In genomic region chr9:77417570-77417969, GRCh38 we compare ENCODE assay signal across 12 cellular contexts.
DNase-seq lines count a peak whose midpoint lies in the region; ATAC-seq and TF ChIP-seq lines count a peak whose summit lies in the region.
"Had no signal": no experiment of that assay in that cellular context is flagged by ENCODE, and none has a peak within 500 bp of the region (broad histone marks: within the 10 kb centered on the region; RNA-seq: fewer than 3 reads in every experiment).

No MANE protein-coding gene starts in this region.

- no peaks in the 10 kb centered on the region for H3K27me3 Mint-ChIP-seq in activated T-cell treated with anti-CD3 and anti-CD28 coated beads, Interleukin-2, amount 50 U/mL, for 72 hours (ENCODE audit: low read depth)
- H3K27me3 Mint-ChIP-seq: activated naive CD4-positive, alpha-beta T cell treated with anti-CD3 and anti-CD28 coated beads, Interleukin-2, amount 50 U/mL, for 24 hours had no signal

- H3K27me3 ChIP-seq in HUES6 (ENCODE audit: control insufficient read depth, insufficient read depth, low read length) (no peaks in the 10 kb centered on the region), mesendoderm (ENCODE audit: insufficient read depth, low read length, poor library complexity) (no peaks in the 10 kb centered on the region)
- H3K27me3 ChIP-seq: Peyer's patch had no signal

- H3K4me3 ChIP-seq in HUES6 (ENCODE audit: low read depth, low read length) (no peak overlapping the region), mesendoderm (ENCODE audit: low read length) (no peak overlapping the region)
- H3K4me3 ChIP-seq: Peyer's patch, psoas muscle had no signal

- TF ChIP-seq CTCF in AG09319 (IDR thresholded peaks at IDR 0.05; ENCODE audit: low read depth, low read length): no peak

- H3K4ac ChIP-seq in mesendoderm (ENCODE audit: low read depth, low read length): no peak overlapping the region

- no peaks in the 10 kb centered on the region for H3K9me3 ChIP-seq in HUES6 (ENCODE audit: control insufficient read depth, insufficient read depth, low read depth, low read length)
- H3K9me3 ChIP-seq: Peyer's patch, psoas muscle had no signal

- no peaks in the 10 kb centered on the region for H3K79me1 ChIP-seq in mesendoderm (ENCODE audit: low read length)

- no peak overlapping the region for H3K9ac ChIP-seq in HUES6 (ENCODE audit: low read length)
- no peak overlapping the region for H3K9ac ChIP-seq in mesendoderm (ENCODE audit: low read length)

- H3K4me1 Mint-ChIP-seq in activated T-cell treated with anti-CD3 and anti-CD28 coated beads, Interleukin-2, amount 50 U/mL, for 72 hours (ENCODE audit: low read depth): no peaks in the 10 kb centered on the region
- H3K4me1 Mint-ChIP-seq: activated naive CD4-positive, alpha-beta T cell treated with anti-CD3 and anti-CD28 coated beads, Interleukin-2, amount 50 U/mL, for 24 hours had no signal

- H2AK5ac ChIP-seq in mesendoderm (ENCODE audit: low read length): no peak overlapping the region

- H3K27ac Mint-ChIP-seq in activated T-cell treated with anti-CD3 and anti-CD28 coated beads, Interleukin-2, amount 50 U/mL, for 72 hours: no peak overlapping the region
- H3K27ac Mint-ChIP-seq: activated naive CD4-positive, alpha-beta T cell treated with anti-CD3 and anti-CD28 coated beads, Interleukin-2, amount 50 U/mL, for 24 hours had no signal

- H3K4me3 Mint-ChIP-seq in activated T-cell treated with anti-CD3 and anti-CD28 coated beads, Interleukin-2, amount 50 U/mL, for 72 hours: no peak overlapping the region
- H3K4me3 Mint-ChIP-seq: activated naive CD4-positive, alpha-beta T cell treated with anti-CD3 and anti-CD28 coated beads, Interleukin-2, amount 50 U/mL, for 24 hours had no signal

- no peak overlapping the region for H2BK5ac ChIP-seq in mesendoderm (ENCODE audit: low read length)

- H3K9me3 Mint-ChIP-seq in activated T-cell treated with anti-CD3 and anti-CD28 coated beads, Interleukin-2, amount 50 U/mL, for 72 hours: no peaks in the 10 kb centered on the region
- H3K9me3 Mint-ChIP-seq: activated naive CD4-positive, alpha-beta T cell treated with anti-CD3 and anti-CD28 coated beads, Interleukin-2, amount 50 U/mL, for 24 hours had no signal

- H3K36me3 Mint-ChIP-seq in activated T-cell treated with anti-CD3 and anti-CD28 coated beads, Interleukin-2, amount 50 U/mL, for 72 hours (ENCODE audit: insufficient read depth in 2 of 2): peaks cover 0 to 1% of the 10 kb centered on the region in 2 donors

- H3K18ac ChIP-seq in mesendoderm (ENCODE audit: low read length): no peak overlapping the region

- no peak overlapping the region for H3K56ac ChIP-seq in mesendoderm (ENCODE audit: low read length)

- H4K8ac ChIP-seq in mesendoderm (ENCODE audit: low read depth, low read length): no peak overlapping the region

- H4K5ac ChIP-seq in mesendoderm (ENCODE audit: low read length): no peak overlapping the region

- H3K23ac ChIP-seq in mesendoderm (ENCODE audit: low read length): no peak overlapping the region

- no peak overlapping the region for H2BK15ac ChIP-seq in mesendoderm (replicated peaks; ENCODE audit: low read depth)

- 0 out of 2 replicates have a peak, but pooled peaks cover 4% of the 10 kb centered on the region for H3K4me1 ChIP-seq in HUES6 (ENCODE audit: control insufficient read depth, insufficient read depth, low read length)
- H3K4me1 ChIP-seq in mesendoderm (ENCODE audit: control insufficient read depth, low read depth, low read length): no peaks in the 10 kb centered on the region
- H3K4me1 ChIP-seq: Peyer's patch, psoas muscle had no signal

- H3K79me2 ChIP-seq in mesendoderm (ENCODE audit: control insufficient read depth, insufficient read depth, low read length): no peaks in the 10 kb centered on the region

- H3K4me2 ChIP-seq in mesendoderm (ENCODE audit: low read length): no peak overlapping the region

- H3K36me3 ChIP-seq in HUES6 (ENCODE audit: control insufficient read depth, insufficient read depth, low read length): peaks cover 6% of the 10 kb centered on the region; the same call in 1 of the 2 replicates
- H3K36me3 ChIP-seq in mesendoderm (ENCODE audit: control insufficient read depth, insufficient read depth, low read length): no peaks in the 10 kb centered on the region
- H3K36me3 ChIP-seq: Peyer's patch had no signal

- no peak for ATAC-seq in activated T-cell treated with anti-CD3 and anti-CD28 coated beads, Interleukin-2, amount 50 U/mL, for 72 hours (replicated peaks in 1 of 2)
- no peak for ATAC-seq in left lobe of liver

- no CpG with 5 or more reads among the region's 5 CpGs for WGBS in mesendoderm (ENCODE audit: extremely low coverage, insufficient coverage, low lambda C conversion rate)

- H2BK120ac ChIP-seq in mesendoderm (ENCODE audit: low read depth, low read length): no peak overlapping the region

- H3K27ac ChIP-seq in HUES6 (ENCODE audit: low read depth, low read length): 0 out of 2 replicates have a peak overlapping the region, but pooled peaks have one; percentile 37
- no peak overlapping the region for H3K27ac ChIP-seq in mesendoderm (ENCODE audit: low read depth, low read length)
- H3K27ac ChIP-seq: Peyer's patch, psoas muscle had no signal

- DNase-seq in AG09319 (ENCODE audit: extremely low read depth, low read depth) (peak; percentile 73), brain pericyte (ENCODE audit: low read depth, low spot score) (peak; percentile 49), mesendoderm (peak; percentile 51), left lobe of liver (ENCODE audit: low spot score) (no peak), mucosa of gallbladder (ENCODE audit: low spot score) (no peak), superior temporal gyrus (ENCODE audit: extremely low spot score) (no peak)
- no peak for DNase-seq in activated T-cell treated with anti-CD3 and anti-CD28 coated beads, Interleukin-2, amount 50 U/mL, for 72 hours
- DNase-seq: activated CD4-positive, alpha-beta T cell treated with anti-CD3 and anti-CD28 coated beads for 4 hours; Peyer's patch; psoas muscle had no signal

Comparison
In these comparisons a context has a peak if more than half of its experiments do, and no peak if none do; other contexts are left out.
1. DNase-seq: peak in AG09319 (single experiment), brain pericyte (single experiment) and mesendoderm (single experiment); none in activated T-cell treated with anti-CD3 and anti-CD28 coated beads, Interleukin-2, amount 50 U/mL, for 72 hours (0 of 2), left lobe of liver (single experiment), mucosa of gallbladder (single experiment) and superior temporal gyrus (single experiment).